In genomic region chr1:41664861-41665640, GRCh38 we compare ENCODE assay signal across 10 cellular contexts.
DNase-seq lines count a peak whose midpoint lies in the region; ATAC-seq and TF ChIP-seq lines count a peak whose summit lies in the region.
"Had no signal": no experiment of that assay in that cellular context is flagged by ENCODE, and none has a peak within 500 bp of the region (broad histone marks: within the 10 kb centered on the region; RNA-seq: fewer than 3 reads in every experiment).

No MANE protein-coding gene starts in this region.

- TF ChIP-seq RAD21 in SK-N-SH (IDR thresholded peaks at IDR 0.05; ENCODE audit: low read length), result no peak

- TF ChIP-seq CTCF in SK-N-SH (IDR thresholded peaks at IDR 0.05), result no peak
- TF ChIP-seq CTCF in upper lobe of right lung (IDR thresholded peaks at IDR 0.05), result no peak

- no peaks in the 10 kb centered on the region for H3F3A ChIP-seq in SK-N-SH (replicated peaks; ENCODE audit: insufficient read depth)

- no peak overlapping the region for H3K9ac ChIP-seq in SK-N-SH

- H3K27me3 ChIP-seq in SK-N-SH (ENCODE audit: insufficient read depth) (no peaks in the 10 kb centered on the region), upper lobe of right lung (no peaks in the 10 kb centered on the region)

- no peak overlapping the region for H3K4me3 Mint-ChIP-seq in activated naive CD8-positive, alpha-beta T cell
- H3K4me3 Mint-ChIP-seq in activated naive CD8-positive, alpha-beta T cell treated with anti-CD3 and anti-CD28 coated beads for 36 hours, result no peak overlapping the region

- H3K27ac ChIP-seq in SK-N-SH (ENCODE audit: low read depth in 2 of 2, low read length in 1 of 2) (peak overlapping the region in 1 of 2 experiments; percentile 21; a peak in 2 of 4 replicates), upper lobe of right lung (no peak overlapping the region)

- DNase-seq in activated naive CD8-positive, alpha-beta T cell treated with anti-CD3 and anti-CD28 coated beads for 36 hours, result no peak
- no peak for DNase-seq in SK-N-SH
- peak; percentile 12 for DNase-seq in glomerular endothelial cell (ENCODE audit: extremely low read depth, low read depth, low spot score)
- DNase-seq in upper lobe of right lung, result no peak
- DNase-seq in NCI-H748 treated with DMSO at 0.1 percent for 48 hours (lab: John Stamatoyannopoulos, UW), result no peak
- DNase-seq in erythroblast (lab: John Stamatoyannopoulos, UW), result no peak
- DNase-seq in inferior parietal cortex (ENCODE audit: extremely low spot score), result no peak
- DNase-seq: DMS153, NCI-H1417 had no signal

- 100% methylated on average over 1 of the region's 4 CpGs for WGBS in SK-N-SH (ENCODE audit: low lambda C conversion rate)

- H3K4me1 ChIP-seq in SK-N-SH (ENCODE audit: control insufficient read depth in 1 of 2, insufficient read depth in 2 of 2, low read depth in 1 of 2, low read length in 1 of 2), result peaks cover 8% of the 10 kb centered on the region in 2 experiments; a peak in 3 of 4 replicates
- peaks cover 33% of the 10 kb centered on the region for H3K4me1 ChIP-seq in upper lobe of right lung

- H3K4me1 Mint-ChIP-seq in activated naive CD8-positive, alpha-beta T cell (ENCODE audit: low read depth), result peaks cover 70% of the 10 kb centered on the region
- peaks cover 74% of the 10 kb centered on the region for H3K4me1 Mint-ChIP-seq in activated naive CD8-positive, alpha-beta T cell treated with anti-CD3 and anti-CD28 coated beads for 36 hours

- POLR2A ChIA-PET in SK-N-SH (lab: Yijun Ruan, JAX), result no interaction called here

- H3K79me2 ChIP-seq in SK-N-SH (ENCODE audit: insufficient read depth), result no peaks in the 10 kb centered on the region

- H3K27me3 Mint-ChIP-seq in activated naive CD8-positive, alpha-beta T cell, result no peaks in the 10 kb centered on the region
- H3K27me3 Mint-ChIP-seq in activated naive CD8-positive, alpha-beta T cell treated with anti-CD3 and anti-CD28 coated beads for 36 hours, result no peaks in the 10 kb centered on the region

- H3K9me2 ChIP-seq in SK-N-SH, result no peaks in the 10 kb centered on the region

- H4K20me1 ChIP-seq in SK-N-SH (ENCODE audit: insufficient read depth), result no peaks in the 10 kb centered on the region

- peak overlapping the region; percentile 41 for H3K27ac Mint-ChIP-seq in activated naive CD8-positive, alpha-beta T cell
- H3K27ac Mint-ChIP-seq in activated naive CD8-positive, alpha-beta T cell treated with anti-CD3 and anti-CD28 coated beads for 36 hours, result no peak overlapping the region

- TF ChIP-seq POLR2A in erythroblast (IDR thresholded peaks at IDR 0.05; ENCODE audit: low read length), result no peak

- peaks cover under 1% of the 10 kb centered on the region for H3K36me3 Mint-ChIP-seq in activated naive CD8-positive, alpha-beta T cell
- peaks cover 11% of the 10 kb centered on the region for H3K36me3 Mint-ChIP-seq in activated naive CD8-positive, alpha-beta T cell treated with anti-CD3 and anti-CD28 coated beads for 36 hours

- H3K36me3 ChIP-seq in SK-N-SH (replicated peaks in 1 of 2; ENCODE audit: control insufficient read depth in 1 of 2, insufficient read depth in 2 of 2, low read length in 1 of 2), result no peaks in the 10 kb centered on the region
- no peaks in the 10 kb centered on the region for H3K36me3 ChIP-seq in upper lobe of right lung

- no peaks in the 10 kb centered on the region for H3K9me3 Mint-ChIP-seq in activated naive CD8-positive, alpha-beta T cell (ENCODE audit: low read depth)
- no peaks in the 10 kb centered on the region for H3K9me3 Mint-ChIP-seq in activated naive CD8-positive, alpha-beta T cell treated with anti-CD3 and anti-CD28 coated beads for 36 hours

- H2AFZ ChIP-seq in SK-N-SH (ENCODE audit: low read depth), result no peak overlapping the region

- no peak for TF ChIP-seq EP300 in SK-N-SH (IDR thresholded peaks at IDR 0.05; ENCODE audit: borderline replicate concordance in 1 of 2, low read depth in 1 of 2, low read length in 1 of 2)

- CTCF ChIA-PET in SK-N-SH (lab: Yijun Ruan, JAX), result interaction anchor here (0.6 to 4.5 kb wide), 5 partner anchors 14 to 953 kb away, joined by 3 to 18 read pairs (median 3); no protein-coding TSS in a partner anchor

- intact Hi-C loops in upper lobe of right lung (cut with DNase I), result no loop called here

- H3K4me3 ChIP-seq in SK-N-SH (ENCODE audit: low read depth in 2 of 2, low read length in 1 of 2) (no peak overlapping the region), upper lobe of right lung (no peak overlapping the region)

- H3K4me2 ChIP-seq in SK-N-SH, result no peak overlapping the region

- H3K9me3 ChIP-seq in SK-N-SH (no peaks in the 10 kb centered on the region), upper lobe of right lung (no peaks in the 10 kb centered on the region)

- peak; percentile 40 for ATAC-seq in upper lobe of right lung

TF ChIP-seq in SK-N-SH, 30 proteins besides CTCF, POLR2A, EP300 and RAD21:
- TF ChIP-seq TEAD4 (IDR thresholded peaks at IDR 0.05; ENCODE audit: borderline replicate concordance, insufficient read depth), result peak; percentile 34; the same call in 1 of the 2 replicates
- TF ChIP-seq, protein P1, sequence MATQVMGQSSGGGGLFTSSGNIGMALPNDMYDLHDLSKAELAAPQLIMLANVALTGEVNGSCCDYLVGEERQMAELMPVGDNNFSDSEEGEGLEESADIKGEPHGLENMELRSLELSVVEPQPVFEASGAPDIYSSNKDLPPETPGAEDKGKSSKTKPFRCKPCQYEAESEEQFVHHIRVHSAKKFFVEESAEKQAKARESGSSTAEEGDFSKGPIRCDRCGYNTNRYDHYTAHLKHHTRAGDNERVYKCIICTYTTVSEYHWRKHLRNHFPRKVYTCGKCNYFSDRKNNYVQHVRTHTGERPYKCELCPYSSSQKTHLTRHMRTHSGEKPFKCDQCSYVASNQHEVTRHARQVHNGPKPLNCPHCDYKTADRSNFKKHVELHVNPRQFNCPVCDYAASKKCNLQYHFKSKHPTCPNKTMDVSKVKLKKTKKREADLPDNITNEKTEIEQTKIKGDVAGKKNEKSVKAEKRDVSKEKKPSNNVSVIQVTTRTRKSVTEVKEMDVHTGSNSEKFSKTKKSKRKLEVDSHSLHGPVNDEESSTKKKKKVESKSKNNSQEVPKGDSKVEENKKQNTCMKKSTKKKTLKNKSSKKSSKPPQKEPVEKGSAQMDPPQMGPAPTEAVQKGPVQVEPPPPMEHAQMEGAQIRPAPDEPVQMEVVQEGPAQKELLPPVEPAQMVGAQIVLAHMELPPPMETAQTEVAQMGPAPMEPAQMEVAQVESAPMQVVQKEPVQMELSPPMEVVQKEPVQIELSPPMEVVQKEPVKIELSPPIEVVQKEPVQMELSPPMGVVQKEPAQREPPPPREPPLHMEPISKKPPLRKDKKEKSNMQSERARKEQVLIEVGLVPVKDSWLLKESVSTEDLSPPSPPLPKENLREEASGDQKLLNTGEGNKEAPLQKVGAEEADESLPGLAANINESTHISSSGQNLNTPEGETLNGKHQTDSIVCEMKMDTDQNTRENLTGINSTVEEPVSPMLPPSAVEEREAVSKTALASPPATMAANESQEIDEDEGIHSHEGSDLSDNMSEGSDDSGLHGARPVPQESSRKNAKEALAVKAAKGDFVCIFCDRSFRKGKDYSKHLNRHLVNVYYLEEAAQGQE (IDR thresholded peaks at IDR 0.05; ENCODE audit: low read depth, low read length), result no peak
- TF ChIP-seq NFIC (IDR thresholded peaks at IDR 0.05; ENCODE audit: borderline replicate concordance), result no peak
- TF ChIP-seq FOSL2 (IDR thresholded peaks at IDR 0.05; ENCODE audit: borderline replicate concordance, low read depth), result peak; percentile 28; the same call in 1 of the 2 replicates
- TF ChIP-seq USF1 (IDR thresholded peaks at IDR 0.05; ENCODE audit: borderline replicate concordance, low read depth), result no peak
- no peak for TF ChIP-seq SMC3 (IDR thresholded peaks at IDR 0.05; ENCODE audit: low read depth, low read length)
- TF ChIP-seq JUND (IDR thresholded peaks at IDR 0.05), result peak; percentile 34; the same call in 1 of the 2 replicates
